In the genomic region with DNA sequence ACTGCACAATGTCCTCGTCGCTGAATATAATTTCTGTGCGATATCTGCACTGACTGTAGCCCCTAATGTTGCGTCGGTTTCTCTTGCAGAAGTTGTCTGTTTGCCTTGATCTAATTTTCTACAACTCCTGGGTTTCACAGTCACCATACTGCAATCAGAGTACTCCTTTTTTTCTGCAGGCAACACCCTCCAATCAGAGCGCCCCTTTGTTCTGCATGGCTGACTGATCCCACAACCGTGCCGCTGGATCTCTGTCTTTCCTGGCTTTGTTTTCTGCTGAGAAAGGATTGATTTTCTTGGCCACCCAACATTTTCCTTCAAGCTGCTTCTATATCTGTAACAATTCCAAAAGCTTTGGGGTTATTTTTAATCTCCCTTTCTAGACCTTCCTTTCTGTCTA, we compare ENCODE assay signal across 39 cellular contexts.
"Had no signal": no experiment of that assay in that cellular context is flagged by ENCODE, and none has a peak within 500 bp of the region (broad histone marks: within the 10 kb centered on the region; RNA-seq: fewer than 3 reads in every experiment).

No MANE protein-coding gene starts in this region.

- FAIRE-seq: astrocyte, bronchial epithelial cell had no signal

- H3K4me3 Mint-ChIP-seq: activated naive CD4-positive, alpha-beta T cell treated with anti-CD3 and anti-CD28 coated beads for 36 hours; activated naive CD4-positive, alpha-beta T cell treated with anti-CD3 and anti-CD28 coated beads, Interleukin-2, amount 10 ng/mL, durations not matched to agents 7 days and 5 days; activated naive CD4-positive, alpha-beta T cell treated with anti-CD3 and anti-CD28 coated beads, Interleukin-2, amount 50 U/mL, for 24 hours; activated naive CD8-positive, alpha-beta T cell; activated naive CD8-positive, alpha-beta T cell treated with anti-CD3 and anti-CD28 coated beads for 36 hours; activated naive CD8-positive, alpha-beta T cell treated with anti-CD3 and anti-CD28 coated beads, Interleukin-2, amount 10 ng/mL, durations not matched to agents 7 days and 5 days; activated naive CD8-positive, alpha-beta T cell treated with anti-CD3 and anti-CD28 coated beads, Interleukin-2, amount 50 U/mL, for 24 hours; activated T-cell treated with anti-CD3 and anti-CD28 coated beads, Interleukin-2, amount 50 U/mL, for 24 hours; activated T-cell treated with anti-CD3 and anti-CD28 coated beads, Interleukin-2, amount 50 U/mL, for 4 hours; activated T-cell treated with anti-CD3 and anti-CD28 coated beads, Interleukin-2, amount 50 U/mL, for 72 hours; activated T-helper 17 cell treated with anti-CD3 and anti-CD28 coated beads, Interleukin-2, amount 50 U/mL, for 72 hours; brain; central memory CD8-positive, alpha-beta T cell had no signal

- H3K27ac ChIP-seq: adrenal gland, ascending aorta, body of pancreas, brain microvascular endothelial cell, breast epithelium, cardiac muscle cell had no signal

- H3K27ac Mint-ChIP-seq: activated naive CD4-positive, alpha-beta T cell treated with anti-CD3 and anti-CD28 coated beads for 36 hours; activated naive CD4-positive, alpha-beta T cell treated with anti-CD3 and anti-CD28 coated beads, Interleukin-2, amount 10 ng/mL, durations not matched to agents 7 days and 5 days; activated naive CD4-positive, alpha-beta T cell treated with anti-CD3 and anti-CD28 coated beads, Interleukin-2, amount 50 U/mL, for 24 hours; activated naive CD4-positive, alpha-beta T cell treated with anti-CD3 and anti-CD28 coated beads, Interleukin-2, amount 50 U/mL, for 72 hours; activated naive CD8-positive, alpha-beta T cell; activated naive CD8-positive, alpha-beta T cell treated with anti-CD3 and anti-CD28 coated beads for 36 hours; activated naive CD8-positive, alpha-beta T cell treated with anti-CD3 and anti-CD28 coated beads, Interleukin-2, amount 10 ng/mL, durations not matched to agents 7 days and 5 days; activated naive CD8-positive, alpha-beta T cell treated with anti-CD3 and anti-CD28 coated beads, Interleukin-2, amount 50 U/mL, for 24 hours; activated T-cell treated with anti-CD3 and anti-CD28 coated beads, Interleukin-2, amount 50 U/mL, for 24 hours; activated T-cell treated with anti-CD3 and anti-CD28 coated beads, Interleukin-2, amount 50 U/mL, for 72 hours; activated T-helper 17 cell treated with anti-CD3 and anti-CD28 coated beads, Interleukin-2, amount 50 U/mL, for 72 hours; activated T-helper 2 cell treated with anti-CD3 and anti-CD28 coated beads, Interferon-gamma antibody, Interleukin-2, Interleukin-4, amounts not matched to agents 10 μg/mL and 5 μg/mL and 100 μg/mL, durations not matched to agents 14 hours and 24 hours and 36 hours; brain had no signal

- H3K27me3 Mint-ChIP-seq: activated naive CD4-positive, alpha-beta T cell treated with anti-CD3 and anti-CD28 coated beads, Interleukin-2, amount 10 ng/mL, durations not matched to agents 7 days and 5 days; activated naive CD8-positive, alpha-beta T cell; activated T-helper 17 cell treated with anti-CD3 and anti-CD28 coated beads, Interleukin-2, amount 50 U/mL, for 72 hours; brain; central memory CD8-positive, alpha-beta T cell had no signal

- H3K36me3 ChIP-seq: adrenal gland, ascending aorta, brain microvascular endothelial cell, breast epithelium, cardiac muscle cell had no signal

- DNase-seq: activated effector memory CD4-positive, alpha-beta T cell treated with anti-CD3 and anti-CD28 coated beads, Interleukin-2, amount 50 U/mL, for 16 hours; activated effector memory CD4-positive, alpha-beta T cell treated with Interleukin-2 at 50 U/mL for 16 hours; activated gamma-delta T cell; activated gamma-delta T cell treated with Interleukin-2 at 50 U/mL for 16 hours; activated naive CD4-positive, alpha-beta T cell; activated naive CD4-positive, alpha-beta T cell treated with anti-CD3 and anti-CD28 coated beads for 36 hours; activated naive CD4-positive, alpha-beta T cell treated with anti-CD3 and anti-CD28 coated beads, Interleukin-2, amount 10 ng/mL, durations not matched to agents 7 days and 5 days; activated naive CD4-positive, alpha-beta T cell treated with anti-CD3 and anti-CD28 coated beads, Interleukin-2, amount 50 U/mL, for 16 hours; activated naive CD4-positive, alpha-beta T cell treated with Interleukin-2 at 50 U/mL for 16 hours; activated naive CD8-positive, alpha-beta T cell treated with anti-CD3 and anti-CD28 coated beads for 36 hours; activated naive CD8-positive, alpha-beta T cell treated with anti-CD3 and anti-CD28 coated beads, Interleukin-2, amount 10 ng/mL, durations not matched to agents 7 days and 5 days; activated naive CD8-positive, alpha-beta T cell treated with anti-CD3 and anti-CD28 coated beads, Interleukin-2, amount 50 U/mL, for 24 hours; activated T-cell treated with anti-CD3 and anti-CD28 coated beads, Interleukin-2, amount 50 U/mL, for 1 hour; activated T-cell treated with anti-CD3 and anti-CD28 coated beads, Interleukin-2, amount 50 U/mL, for 24 hours; activated T-cell treated with anti-CD3 and anti-CD28 coated beads, Interleukin-2, amount 50 U/mL, for 4 hours; activated T-cell treated with anti-CD3 and anti-CD28 coated beads, Interleukin-2, amount 50 U/mL, for 48 hours; activated T-cell treated with anti-CD3 and anti-CD28 coated beads, Interleukin-2, amount 50 U/mL, for 72 hours; adrenal gland; amniotic stem cell; amygdala; anterior cingulate cortex; aorta; body of pancreas; brain microvascular endothelial cell; caudate nucleus; central memory CD4-positive, alpha-beta T cell; cerebellar nuclear complex had no signal

- H3K4me1 Mint-ChIP-seq: activated naive CD4-positive, alpha-beta T cell treated with anti-CD3 and anti-CD28 coated beads, Interleukin-2, amount 10 ng/mL, durations not matched to agents 7 days and 5 days; activated naive CD8-positive, alpha-beta T cell treated with anti-CD3 and anti-CD28 coated beads for 36 hours; activated naive CD8-positive, alpha-beta T cell treated with anti-CD3 and anti-CD28 coated beads, Interleukin-2, amount 10 ng/mL, durations not matched to agents 7 days and 5 days; activated naive CD8-positive, alpha-beta T cell treated with anti-CD3 and anti-CD28 coated beads, Interleukin-2, amount 50 U/mL, for 24 hours; activated T-helper 17 cell treated with anti-CD3 and anti-CD28 coated beads, Interleukin-2, amount 50 U/mL, for 72 hours; brain; central memory CD8-positive, alpha-beta T cell had no signal

- H3K9me3 Mint-ChIP-seq: activated naive CD4-positive, alpha-beta T cell treated with anti-CD3 and anti-CD28 coated beads for 36 hours; activated naive CD4-positive, alpha-beta T cell treated with anti-CD3 and anti-CD28 coated beads, Interleukin-2, amount 10 ng/mL, durations not matched to agents 7 days and 5 days; activated naive CD4-positive, alpha-beta T cell treated with anti-CD3 and anti-CD28 coated beads, Interleukin-2, amount 50 U/mL, for 24 hours; activated naive CD4-positive, alpha-beta T cell treated with anti-CD3 and anti-CD28 coated beads, Interleukin-2, amount 50 U/mL, for 72 hours; activated naive CD8-positive, alpha-beta T cell treated with anti-CD3 and anti-CD28 coated beads for 36 hours; activated naive CD8-positive, alpha-beta T cell treated with anti-CD3 and anti-CD28 coated beads, Interleukin-2, amount 10 ng/mL, durations not matched to agents 7 days and 5 days; activated naive CD8-positive, alpha-beta T cell treated with anti-CD3 and anti-CD28 coated beads, Interleukin-2, amount 50 U/mL, for 24 hours; activated T-cell treated with anti-CD3 and anti-CD28 coated beads, Interleukin-2, amount 50 U/mL, for 24 hours; activated T-cell treated with anti-CD3 and anti-CD28 coated beads, Interleukin-2, amount 50 U/mL, for 4 hours; activated T-cell treated with anti-CD3 and anti-CD28 coated beads, Interleukin-2, amount 50 U/mL, for 72 hours; activated T-helper 17 cell treated with anti-CD3 and anti-CD28 coated beads, Interleukin-2, amount 50 U/mL, for 72 hours; activated T-helper 2 cell treated with anti-CD3 and anti-CD28 coated beads, Interferon-gamma antibody, Interleukin-2, Interleukin-4, amounts not matched to agents 10 μg/mL and 5 μg/mL and 100 μg/mL, durations not matched to agents 14 hours and 24 hours and 36 hours; brain; central memory CD8-positive, alpha-beta T cell had no signal

- H3K27me3 ChIP-seq: adrenal gland, ascending aorta, body of pancreas, brain microvascular endothelial cell, breast epithelium, cardiac muscle cell had no signal

- H3K9me3 ChIP-seq: adrenal gland, ascending aorta, body of pancreas, breast epithelium had no signal

- H3K36me3 Mint-ChIP-seq: activated naive CD4-positive, alpha-beta T cell treated with anti-CD3 and anti-CD28 coated beads, Interleukin-2, amount 10 ng/mL, durations not matched to agents 7 days and 5 days; activated naive CD4-positive, alpha-beta T cell treated with anti-CD3 and anti-CD28 coated beads, Interleukin-2, amount 50 U/mL, for 24 hours; activated naive CD4-positive, alpha-beta T cell treated with anti-CD3 and anti-CD28 coated beads, Interleukin-2, amount 50 U/mL, for 72 hours; activated naive CD8-positive, alpha-beta T cell; activated naive CD8-positive, alpha-beta T cell treated with anti-CD3 and anti-CD28 coated beads for 36 hours; activated naive CD8-positive, alpha-beta T cell treated with anti-CD3 and anti-CD28 coated beads, Interleukin-2, amount 10 ng/mL, durations not matched to agents 7 days and 5 days; brain had no signal

- ATAC-seq: activated naive CD4-positive, alpha-beta T cell treated with anti-CD3 and anti-CD28 coated beads, Interleukin-2, amount 50 U/mL, for 72 hours; activated naive CD8-positive, alpha-beta T cell treated with anti-CD3 and anti-CD28 coated beads, Interleukin-2, amount 50 U/mL, for 24 hours; activated T-cell treated with anti-CD3 and anti-CD28 coated beads, Interleukin-2, amount 50 U/mL, for 4 hours; activated T-cell treated with anti-CD3 and anti-CD28 coated beads, Interleukin-2, amount 50 U/mL, for 72 hours; activated T-helper 17 cell treated with anti-CD3 and anti-CD28 coated beads, Interleukin-2, amount 50 U/mL, for 72 hours; body of pancreas had no signal

- H3K4me3 ChIP-seq: adrenal gland, ascending aorta, body of pancreas, breast epithelium, cardiac muscle cell had no signal

- H3K4me1 ChIP-seq: adrenal gland, ascending aorta, body of pancreas, breast epithelium had no signal
